Comparison of ENCODE assay signal across 27 cellular contexts in genomic region chr13:46361535-46361934, GRCh38. TPM values are rescaled to one million over a fixed set of nuclear protein-coding genes. Genes with fewer than 3 reads are reported as not detected.
DNase-seq lines count a peak whose midpoint lies in the region; ATAC-seq and TF ChIP-seq lines count a peak whose summit lies in the region.
"Had no signal": no experiment of that assay in that cellular context is flagged by ENCODE, and none has a peak within 500 bp of the region (broad histone marks: within the 10 kb centered on the region; RNA-seq: fewer than 3 reads in every experiment).

No MANE protein-coding gene starts in this region.

- no peak overlapping the region for H3K18ac ChIP-seq in mesenchymal stem cell (ENCODE audit: low read depth in 1 of 2, low read length in 2 of 2)

- H3K9me3 ChIP-seq in mesenchymal stem cell (ENCODE audit: control insufficient read depth, low read length) (no peaks in the 10 kb centered on the region), heart left ventricle (no peaks in the 10 kb centered on the region)
- H3K9me3 ChIP-seq: HAP-1 had no signal

- H4K8ac ChIP-seq in mesenchymal stem cell (ENCODE audit: low read length) = no peak overlapping the region

- no peak overlapping the region for H2BK12ac ChIP-seq in mesenchymal stem cell (ENCODE audit: low read length in 2 of 2)

- H3K36me3 ChIP-seq in mesenchymal stem cell (ENCODE audit: control insufficient read depth in 1 of 2, insufficient read depth in 2 of 2, low read depth in 1 of 2, low read length in 2 of 2) (peaks cover 0 to 58% of the 10 kb centered on the region in 2 experiments), heart left ventricle (peaks cover 0 to 15% (median 0%) of the 10 kb centered on the region in 9 donors)
- H3K36me3 ChIP-seq: BLaER1 treated with 17β-estradiol and CSF1 and Interleukin-3, amounts not matched to agents 10 nM and 100 nM; HAP-1 had no signal

- H3K27ac ChIP-seq in mesenchymal stem cell (ENCODE audit: low read length, poor library complexity, severe bottlenecking) = no peak overlapping the region
- no peak overlapping the region for H3K27ac ChIP-seq in heart left ventricle
- H3K27ac ChIP-seq: BLaER1 treated with 17β-estradiol and CSF1 and Interleukin-3, amounts not matched to agents 10 nM and 100 nM had no signal

- no peak for ATAC-seq in heart left ventricle
- ATAC-seq: GM12878, HepG2, Right ventricle myocardium inferior had no signal

- intact Hi-C loops in heart left ventricle (cut with DNase I) = no loop called here

- H3K27me3 ChIP-seq in mesenchymal stem cell (ENCODE audit: control insufficient read depth in 1 of 2, insufficient read depth in 1 of 2, low read length in 2 of 2) = no peaks in the 10 kb centered on the region
- peaks cover 0 to 13% (median 0%) of the 10 kb centered on the region in 9 donors for H3K27me3 ChIP-seq in heart left ventricle
- H3K27me3 ChIP-seq: BLaER1 treated with 17β-estradiol and CSF1 and Interleukin-3, amounts not matched to agents 10 nM and 100 nM had no signal

- H3K4me2 ChIP-seq in mesenchymal stem cell (ENCODE audit: low read length, poor library complexity, severe bottlenecking) = no peak overlapping the region

- no peak for TF ChIP-seq CTCF in heart left ventricle (IDR thresholded peaks at IDR 0.05)

- no peak overlapping the region for H2AFZ ChIP-seq in mesenchymal stem cell (ENCODE audit: low read depth, low read length)

- peaks cover 2% of the 10 kb centered on the region for H3K4me1 ChIP-seq in mesenchymal stem cell (ENCODE audit: control insufficient read depth, insufficient read depth, low read depth, low read length)
- peaks cover 0 to 13% (median 0%) of the 10 kb centered on the region in 12 donors for H3K4me1 ChIP-seq in heart left ventricle
- H3K4me1 ChIP-seq: HAP-1 had no signal

- TF ChIP-seq POLR2A in heart left ventricle (IDR thresholded peaks at IDR 0.05) = no peak

- peak; percentile 13 for DNase-seq in COLO829 (ENCODE audit: low spot score)
- peak; percentile 60 for DNase-seq in HT1080 (ENCODE audit: low read depth)
- DNase-seq in amniotic epithelial cell (ENCODE audit: low read depth) = peak; percentile 19
- no peak for DNase-seq in mesenchymal stem cell
- DNase-seq in AG20443 (ENCODE audit: low spot score) = no peak
- no peak for DNase-seq in heart left ventricle
- DNase-seq in SIG-M5 treated with dmso at 0.1 percent for 504 hours (lab: John Stamatoyannopoulos, UW; ENCODE audit: unreplicated experiment) = no peak
- DNase-seq: AML-193; CD4-positive, alpha-beta T cell; COR-L47; DMS53; GOT3; Karpas-422; NCI-H1105 treated with DMSO at 0.1 percent for 48 hours; NCI-H146; NCI-H2029; NCI-H446; NCI-H524 treated with DMSO at 0.1 percent for 48 hours; NCI-H774 had no signal

- no peak overlapping the region for H4K91ac ChIP-seq in mesenchymal stem cell (ENCODE audit: low read length)

- 100% methylated on average over 1 of the region's 4 CpGs for WGBS in mesenchymal stem cell
- WGBS in heart left ventricle, 4 donors = 80 to 94% (median 87%) methylated on average over 4 of the region's 4 CpGs

- H3K9ac ChIP-seq in mesenchymal stem cell (ENCODE audit: low read length) = peak overlapping the region; percentile 24
- H3K9ac ChIP-seq: BLaER1 treated with 17β-estradiol and CSF1 and Interleukin-3, amounts not matched to agents 10 nM and 100 nM had no signal

- H2AK5ac ChIP-seq in mesenchymal stem cell (ENCODE audit: low read length, severe bottlenecking) = no peak overlapping the region

- H3K4me3 ChIP-seq in mesenchymal stem cell (ENCODE audit: insufficient read depth in 1 of 2, low read depth in 1 of 2, low read length in 2 of 2) (no peak overlapping the region), heart left ventricle (no peak overlapping the region)
- H3K4me3 ChIP-seq: BLaER1 treated with 17β-estradiol and CSF1 and Interleukin-3, amounts not matched to agents 10 nM and 100 nM; GM12878; HAP-1 had no signal

- no peak overlapping the region for H3K23ac ChIP-seq in mesenchymal stem cell (ENCODE audit: low read length in 2 of 2)

- H2BK15ac ChIP-seq in mesenchymal stem cell (ENCODE audit: low read depth, poor library complexity, severe bottlenecking) = no peak overlapping the region

- H2BK120ac ChIP-seq in mesenchymal stem cell (ENCODE audit: low read depth, low read length) = no peak overlapping the region

- H3K4ac ChIP-seq in mesenchymal stem cell (ENCODE audit: low read depth in 1 of 2, low read length in 2 of 2) = no peak overlapping the region

- H2BK5ac ChIP-seq in mesenchymal stem cell (ENCODE audit: low read depth, low read length, poor library complexity, severe bottlenecking) = no peak overlapping the region

- no peak overlapping the region for H3K14ac ChIP-seq in mesenchymal stem cell (ENCODE audit: low read length in 2 of 2)

- no peaks in the 10 kb centered on the region for H3K79me1 ChIP-seq in mesenchymal stem cell (replicated peaks; ENCODE audit: low read length, poor library complexity, severe bottlenecking)

RNA-seq across cellular contexts. Expression of gene RUBCNL, which starts 25.5 kb away (rescaled TPM):
- total RNA-seq in HT1080 (2014; rRNA removed; shearing (Covaris generic)) = 0.11 TPM in 1 of 2 replicates, not detected in the other
- polyA plus RNA-seq in HT1080 (2015; cell fraction: cytosol; rRNA removed) = 0.07 and 0.13 TPM in 2 replicates
- not detected in 2 replicates for polyA plus RNA-seq in HT1080 (2015; cell fraction: nucleus; rRNA removed)
- polyA plus RNA-seq in mesenchymal stem cell (2013, experiment 1 of 2) = 0.12 TPM
- 0.14 TPM for polyA plus RNA-seq in mesenchymal stem cell (2013, experiment 2 of 2)
- 1 to 10 TPM in 2 of 9 donors, under 1 TPM in 6, not detected in 1; 0.25 to 5.9 (median 0.51) TPM for total RNA-seq in heart left ventricle
- under 1 TPM; 0.29 to 0.42 TPM for polyA plus RNA-seq in heart left ventricle
- total RNA-seq: Daoy, HepG2, HT-29 had no signal
- polyA plus RNA-seq: AG04450, HepG2 had no signal

Comparison
In these comparisons a context has a peak if more than half of its experiments do, and no peak if none do; other contexts are left out.
1. DNase-seq: peak in COLO829 (single experiment), HT1080 (single experiment) and amniotic epithelial cell (single experiment); none in mesenchymal stem cell (single experiment), AG20443 (single experiment), heart left ventricle (0 of 5) and SIG-M5 treated with dmso at 0.1 percent for 504 hours (single experiment).